5 cellular contexts compared by ENCODE assay signal in genomic region chr20:29081712-29082111, GRCh38.
DNase-seq lines count a peak whose midpoint lies in the region; ATAC-seq, FAIRE-seq and TF ChIP-seq lines count a peak whose summit lies in the region.
"Not testable (repeated sequence)": the region's sequence is repeated elsewhere in the genome, so short reads cannot be mapped to it uniquely, and the experiment has no call there.

No MANE protein-coding gene starts in this region.

- H3K4me3 Mint-ChIP-seq in GM23338 = not testable (repeated sequence)
- peak overlapping the region; percentile 35 for H3K4me3 Mint-ChIP-seq in activated T-helper 17 cell treated with anti-CD3 and anti-CD28 coated beads, Interleukin-2, amount 50 U/mL, for 72 hours

- H3K4me3 ChIP-seq in GM23338 = peak overlapping the region; percentile 7; the same call in 1 of the 2 replicates
- H3K4me3 ChIP-seq in LNCaP clone FGC (ENCODE audit: low read depth, low read length) = peak overlapping the region; percentile 37; the same call in 1 of the 2 replicates
- H3K4me3 ChIP-seq in PC-9 = peak overlapping the region; percentile 5; the same call in 1 of the 2 replicates
- H3K4me3 ChIP-seq in K562 = peak overlapping the region; percentile 21; the same call in 1 of the 2 replicates

- not testable (repeated sequence) for TF ChIP-seq POLR2A in K562 (conservative IDR thresholded peaks at IDR 0.05)

- not testable (repeated sequence) for H3K9me1 ChIP-seq in K562 (ENCODE audit: control insufficient read depth, insufficient read depth, low read length)

- WGBS in K562 (ENCODE audit: insufficient coverage, low coverage, missing lambda C conversion rate) = 89% methylated on average over 1 of the region's 1 CpG

- POLR2A ChIA-PET in PC-9 (lab: Charles Lee; ENCODE audit: unreplicated experiment); K562 (lab: Yijun Ruan, JAX): not testable (repeated sequence)

- not testable (repeated sequence) for H3K27ac ChIP-seq in GM23338 (ENCODE audit: low read depth); PC-9; K562 (ENCODE audit: extremely low read depth, low read depth, low read length)

- H3K27me3 ChIP-seq in GM23338 (ENCODE audit: insufficient read depth); PC-9 (ENCODE audit: insufficient read depth, low read depth); K562 (ENCODE audit: control insufficient read depth in 2 of 2, insufficient read depth in 2 of 2, low read length in 2 of 2): not testable (repeated sequence)

- not testable (repeated sequence) for DNase-seq in GM23338 (ENCODE audit: low spot score); LNCaP clone FGC (ENCODE audit: low read depth); PC-9; K562 (ENCODE audit: extremely low read depth in 1 of 4, low spot score in 3 of 4)

- not testable (repeated sequence) for H3K9me2 ChIP-seq in GM23338 (ENCODE audit: insufficient read depth); PC-9 (ENCODE audit: insufficient read depth)

- H3K79me2 ChIP-seq in GM23338 (replicated peaks; ENCODE audit: insufficient read depth); PC-9 (ENCODE audit: low read depth): not testable (repeated sequence)
- peaks cover 38% of the 10 kb centered on the region for H3K79me2 ChIP-seq in K562 (ENCODE audit: control insufficient read depth, insufficient read depth, low read length)

- CTCF ChIA-PET in PC-9 (lab: Charles Lee); K562 (lab: Yijun Ruan, JAX; ENCODE audit: low intra/inter-chr PET ratio): not testable (repeated sequence)

- TF ChIP-seq RAD21 in K562 (CRISPR knock-in tag; conservative IDR thresholded peaks at IDR 0.05 in 1 of 2, IDR thresholded peaks at IDR 0.05 in 1 of 2) = not testable (repeated sequence)

- H3K36me3 ChIP-seq in GM23338 (ENCODE audit: insufficient read depth); PC-9 (ENCODE audit: low read depth); K562 (ENCODE audit: control insufficient read depth, insufficient read depth, low read length): not testable (repeated sequence)

- not testable (repeated sequence) for FAIRE-seq in K562 (lab: Jason Lieb, UNC)

- not testable (repeated sequence) for ATAC-seq in GM23338; activated T-helper 17 cell treated with anti-CD3 and anti-CD28 coated beads, Interleukin-2, amount 50 U/mL, for 72 hours (replicated peaks); K562

- H3K27ac Mint-ChIP-seq in GM23338; activated T-helper 17 cell treated with anti-CD3 and anti-CD28 coated beads, Interleukin-2, amount 50 U/mL, for 72 hours: not testable (repeated sequence)

- not testable (repeated sequence) for H3K4me2 ChIP-seq in GM23338; K562 (ENCODE audit: insufficient read depth, low read length)
- H3K4me2 ChIP-seq in PC-9 = peak overlapping the region; percentile 46

- H3K9me3 Mint-ChIP-seq in GM23338 = peaks cover 91% of the 10 kb centered on the region
- peaks cover 24% of the 10 kb centered on the region for H3K9me3 Mint-ChIP-seq in activated T-helper 17 cell treated with anti-CD3 and anti-CD28 coated beads, Interleukin-2, amount 50 U/mL, for 72 hours

- intact Hi-C loops in PC-9 (cut with micrococcal nuclease; ENCODE audit: unreplicated experiment) = not testable (repeated sequence)
- intact Hi-C loops in K562 (cut with micrococcal nuclease) = loop anchor here (10.0 kb wide), 1 partner anchor 693 kb away; no protein-coding TSS in a partner anchor

- not testable (repeated sequence) for H3K4me1 ChIP-seq in GM23338 (ENCODE audit: insufficient read depth); PC-9 (replicated peaks; ENCODE audit: insufficient read depth); K562 (replicated peaks in 1 of 2; ENCODE audit: control insufficient read depth in 2 of 2, insufficient read depth in 2 of 2, low read length in 2 of 2)

- H2AFZ ChIP-seq in GM23338; PC-9; K562 (ENCODE audit: low read depth, low read length): not testable (repeated sequence)

- not testable (repeated sequence) for H3F3A ChIP-seq in GM23338 (replicated peaks; ENCODE audit: low read depth); PC-9 (ENCODE audit: insufficient read depth, low read depth)

- not testable (repeated sequence) for TF ChIP-seq EP300 in K562 (IDR thresholded peaks at IDR 0.05; ENCODE audit: low read length)

- not testable (repeated sequence) for H3K4me1 Mint-ChIP-seq in GM23338; activated T-helper 17 cell treated with anti-CD3 and anti-CD28 coated beads, Interleukin-2, amount 50 U/mL, for 72 hours

- H4K20me1 ChIP-seq in GM23338 (replicated peaks; ENCODE audit: insufficient read depth); PC-9 (ENCODE audit: insufficient read depth); K562 (replicated peaks; ENCODE audit: control insufficient read depth, insufficient read depth, low read length): not testable (repeated sequence)

- BruUV-seq in PC-9 (replicated peaks; lab: Mats Ljungman, UMichigan); K562 (replicated peaks; lab: Mats Ljungman, UMichigan): not testable (repeated sequence)

- H3K27me3 Mint-ChIP-seq in GM23338 (ENCODE audit: insufficient read depth, low read depth, poor library complexity); activated T-helper 17 cell treated with anti-CD3 and anti-CD28 coated beads, Interleukin-2, amount 50 U/mL, for 72 hours: not testable (repeated sequence)

- H3K36me3 Mint-ChIP-seq in GM23338 (ENCODE audit: low read depth) = peaks cover 46% of the 10 kb centered on the region
- H3K36me3 Mint-ChIP-seq in activated T-helper 17 cell treated with anti-CD3 and anti-CD28 coated beads, Interleukin-2, amount 50 U/mL, for 72 hours (ENCODE audit: low read depth) = not testable (repeated sequence)

- not testable (repeated sequence) for H3K9me3 ChIP-seq in PC-9 (ENCODE audit: insufficient read depth, low read depth); K562 (replicated peaks; ENCODE audit: control insufficient read depth, insufficient read depth, low read depth, low read length)

- H3K9ac ChIP-seq in K562 (ENCODE audit: insufficient read depth in 1 of 2, low read depth in 2 of 2, low read length in 2 of 2) = not testable (repeated sequence)

- TF ChIP-seq CTCF in GM23338 (conservative IDR thresholded peaks at IDR 0.05; ENCODE audit: low read depth in 2 of 2); LNCaP clone FGC (IDR thresholded peaks at IDR 0.05; ENCODE audit: control insufficient read depth, extremely low read depth, insufficient read depth); PC-9 (conservative IDR thresholded peaks at IDR 0.05); K562 (IDR thresholded peaks at IDR 0.05 in 2 of 3, conservative IDR thresholded peaks at IDR 0.05 in 1 of 3; ENCODE audit: insufficient read depth in 2 of 3, low read depth in 1 of 3, low read length in 3 of 3): not testable (repeated sequence)

- in situ Hi-C loops in K562 (cut with MboI) = loop anchor here (25.0 kb wide), 1 partner anchor 531 kb away; no protein-coding TSS in a partner anchor

TF ChIP-seq in K562, 482 proteins besides CTCF, POLR2A, EP300 and RAD21:
- TF ChIP-seq ZNF24 (IDR thresholded peaks at IDR 0.05) (peak; percentile 87), HDAC1 (IDR thresholded peaks at IDR 0.05) (0 out of 4 replicates have a peak, but pooled peaks of 1 of the 2 experiments have one; percentile 28), BCOR (IDR thresholded peaks at IDR 0.05) (peak; percentile 76), KDM1A (IDR thresholded peaks at IDR 0.05) (peak; percentile 37 to 63; a peak in 3 of 4 replicates), ZNF146 (CRISPR knock-in tag; IDR thresholded peaks at IDR 0.05; ENCODE audit: unreplicated experiment) (peak; percentile 95), SMARCA5 (IDR thresholded peaks at IDR 0.05) (peak; percentile 61; the same call in 1 of the 2 replicates), RBM25 (IDR thresholded peaks at IDR 0.05; ENCODE audit: low read depth, low read length, severe bottlenecking) (peak; percentile 49)
